In genomic region chr5:50874985-50875330, GRCh38 we compare ENCODE assay signal across 20 cellular contexts.
"Had no signal": no experiment of that assay in that cellular context is flagged by ENCODE, and none has a peak within 500 bp of the region (broad histone marks: within the 10 kb centered on the region; RNA-seq: fewer than 3 reads in every experiment).

No MANE protein-coding gene starts in this region.

- H3K9me3 Mint-ChIP-seq: activated CD4-positive, alpha-beta memory T cell treated with anti-CD3 and anti-CD28 coated beads, Interleukin-2, amount 10 ng/mL, durations not matched to agents 7 days and 5 days; activated naive CD4-positive, alpha-beta T cell treated with anti-CD3 and anti-CD28 coated beads, Interleukin-2, amount 10 ng/mL, durations not matched to agents 7 days and 5 days; mesothelial cell of epicardium had no signal

- H3K27ac Mint-ChIP-seq: activated CD4-positive, alpha-beta memory T cell treated with anti-CD3 and anti-CD28 coated beads, Interleukin-2, amount 10 ng/mL, durations not matched to agents 7 days and 5 days; activated CD8-positive, alpha-beta memory T cell treated with anti-CD3 and anti-CD28 coated beads, Interleukin-2, amount 10 ng/mL, durations not matched to agents 7 days and 5 days; activated naive CD4-positive, alpha-beta T cell treated with anti-CD3 and anti-CD28 coated beads, Interleukin-2, amount 10 ng/mL, durations not matched to agents 7 days and 5 days; mesothelial cell of epicardium; natural killer cell treated with Interleukin-12 subunit alpha and Interleukin-12 subunit beta and Interleukin-15 and Interleukin-18, amount 100 ng/mL, for 72 hours had no signal

- H3K9me3 ChIP-seq: body of pancreas, neutrophil, ovary, prostate gland, tibial artery had no signal

- H3K4me3 Mint-ChIP-seq: activated CD4-positive, alpha-beta memory T cell treated with anti-CD3 and anti-CD28 coated beads, Interleukin-2, amount 10 ng/mL, durations not matched to agents 7 days and 5 days; activated CD8-positive, alpha-beta memory T cell treated with anti-CD3 and anti-CD28 coated beads, Interleukin-2, amount 10 ng/mL, durations not matched to agents 7 days and 5 days; activated naive CD4-positive, alpha-beta T cell treated with anti-CD3 and anti-CD28 coated beads, Interleukin-2, amount 10 ng/mL, durations not matched to agents 7 days and 5 days; mesothelial cell of epicardium; natural killer cell treated with Interleukin-12 subunit alpha and Interleukin-12 subunit beta and Interleukin-15 and Interleukin-18, amount 100 ng/mL, for 72 hours had no signal

- H3K4me1 ChIP-seq: body of pancreas, foreskin keratinocyte, prostate gland had no signal

- H3K27ac ChIP-seq: cardiac muscle cell, foreskin keratinocyte, neutrophil, ovary, prostate gland had no signal

- DNase-seq: activated CD4-positive, alpha-beta memory T cell treated with anti-CD3 and anti-CD28 coated beads, Interleukin-2, amount 10 ng/mL, durations not matched to agents 7 days and 5 days; activated CD4-positive, alpha-beta T cell treated with anti-CD3 and anti-CD28 coated beads for 48 hours; activated CD8-positive, alpha-beta memory T cell treated with anti-CD3 and anti-CD28 coated beads, Interleukin-2, amount 10 ng/mL, durations not matched to agents 7 days and 5 days; activated effector memory CD4-positive, alpha-beta T cell treated with anti-CD3 and anti-CD28 coated beads, Interleukin-2, amount 50 U/mL, for 16 hours; activated naive CD4-positive, alpha-beta T cell treated with anti-CD3 and anti-CD28 coated beads, Interleukin-2, amount 10 ng/mL, durations not matched to agents 7 days and 5 days; activated T-cell treated with anti-CD3 and anti-CD28 coated beads for 4 hours; effector CD8-positive, alpha-beta T cell; foreskin keratinocyte; kidney; ovary; stimulated activated CD4-positive, alpha-beta T cell treated with anti-CD3 and anti-CD28 coated beads, Interleukin-4, amount 100 ng/mL, for 4 hours; stimulated activated naive CD8-positive, alpha-beta T cell treated with anti-CD3 and anti-CD28 coated beads, Interleukin-15, Interleukin-2, amounts not matched to agents 100 U/mL and 50 U/mL, for 24 hours; T-helper 1 cell; tibial artery had no signal

- H3K4me3 ChIP-seq: body of pancreas, cardiac muscle cell, ovary, prostate gland, tibial artery had no signal

- ATAC-seq: activated CD8-positive, alpha-beta memory T cell treated with anti-CD3 and anti-CD28 coated beads, Interleukin-2, amount 10 ng/mL, durations not matched to agents 7 days and 5 days; body of pancreas; foreskin keratinocyte; natural killer cell treated with Interleukin-12 subunit alpha and Interleukin-12 subunit beta and Interleukin-15 and Interleukin-18, amount 100 ng/mL, for 72 hours; stimulated activated naive CD8-positive, alpha-beta T cell treated with anti-CD3 and anti-CD28 coated beads, Interleukin-15, Interleukin-2, amounts not matched to agents 100 U/mL and 50 U/mL, for 24 hours had no signal

- H3K36me3 ChIP-seq: cardiac muscle cell, neutrophil, ovary, prostate gland, tibial artery had no signal

- H3K27me3 ChIP-seq: body of pancreas, cardiac muscle cell, ovary, tibial artery had no signal

- H3K36me3 Mint-ChIP-seq: activated CD8-positive, alpha-beta memory T cell treated with anti-CD3 and anti-CD28 coated beads, Interleukin-2, amount 10 ng/mL, durations not matched to agents 7 days and 5 days; activated naive CD4-positive, alpha-beta T cell treated with anti-CD3 and anti-CD28 coated beads, Interleukin-2, amount 10 ng/mL, durations not matched to agents 7 days and 5 days; mesothelial cell of epicardium; natural killer cell treated with Interleukin-12 subunit alpha and Interleukin-12 subunit beta and Interleukin-15 and Interleukin-18, amount 100 ng/mL, for 72 hours had no signal

- H3K4me1 Mint-ChIP-seq: activated naive CD4-positive, alpha-beta T cell treated with anti-CD3 and anti-CD28 coated beads, Interleukin-2, amount 10 ng/mL, durations not matched to agents 7 days and 5 days had no signal
